Comparison of ENCODE assay signal across 11 cellular contexts in genomic region chr12:125983784-125984510, GRCh38.
DNase-seq lines count a peak whose midpoint lies in the region; ATAC-seq, FAIRE-seq and TF ChIP-seq lines count a peak whose summit lies in the region.
"Had no signal": no experiment of that assay in that cellular context is flagged by ENCODE, and none has a peak within 500 bp of the region (broad histone marks: within the 10 kb centered on the region; RNA-seq: fewer than 3 reads in every experiment).

No MANE protein-coding gene starts in this region.

- H3K9me3 Mint-ChIP-seq in T-helper 2 cell treated with Interferon-gamma antibody and Interleukin-4, amounts not matched to agents 5 μg/mL and 100 μg/mL, for 36 hours: no peaks in the 10 kb centered on the region

- H3K4me3 ChIP-seq in mucosa of rectum (ENCODE audit: low read length in 2 of 2) (peak overlapping the region; percentile 54 to 69), upper lobe of left lung (peak overlapping the region in 3 of 4 donors; percentile 33 to 41 (median 35))

- H3K27me3 ChIP-seq in mucosa of rectum (ENCODE audit: control insufficient read depth in 2 of 2, insufficient read depth in 2 of 2, low read length in 2 of 2) (no peaks in the 10 kb centered on the region), upper lobe of left lung (peaks cover 0 to 8% (median 2%) of the 10 kb centered on the region in 4 donors)

- no peaks in the 10 kb centered on the region for H3K36me3 Mint-ChIP-seq in T-helper 2 cell treated with Interferon-gamma antibody and Interleukin-4, amounts not matched to agents 5 μg/mL and 100 μg/mL, for 36 hours (ENCODE audit: low read depth)
- H3K36me3 Mint-ChIP-seq: activated naive CD4-positive, alpha-beta T cell treated with anti-CD3 and anti-CD28 coated beads, Interleukin-2, amount 50 U/mL, for 24 hours had no signal

- FAIRE-seq in H54 (lab: Jason Lieb, UNC): no peak
- FAIRE-seq: A204.1 had no signal

- 2 to 7% methylated on average over 4 to 9 of the region's 14 CpGs for WGBS in upper lobe of left lung, 2 donors

- ATAC-seq in upper lobe of left lung (ENCODE audit: low FRiP score in 2 of 2): peak; percentile 7 to 30
- ATAC-seq in GM19463 (IDR thresholded peaks at IDR 0.05; ENCODE audit: unreplicated experiment): no peak

- no peak for TF ChIP-seq EP300 in upper lobe of left lung (IDR thresholded peaks at IDR 0.05)

- TF ChIP-seq CTCF in upper lobe of left lung (IDR thresholded peaks at IDR 0.05): no peak

- no peak overlapping the region for H3K27ac Mint-ChIP-seq in T-helper 2 cell treated with Interferon-gamma antibody and Interleukin-4, amounts not matched to agents 5 μg/mL and 100 μg/mL, for 36 hours
- H3K27ac Mint-ChIP-seq: activated naive CD4-positive, alpha-beta T cell treated with anti-CD3 and anti-CD28 coated beads, Interleukin-2, amount 50 U/mL, for 24 hours; stimulated activated naive CD8-positive, alpha-beta T cell treated with anti-CD3 and anti-CD28 coated beads, Interleukin-15, Interleukin-2, amounts not matched to agents 100 ng/mL and 50 ng/mL, for 24 hours had no signal

- no peak for DNase-seq in T-helper 2 cell treated with Interferon-gamma antibody and Interleukin-4, amounts not matched to agents 5 μg/mL and 100 μg/mL, for 36 hours (ENCODE audit: low spot score)
- DNase-seq in T-helper 2 cell: no peak
- DNase-seq in epithelial cell of prostate (ENCODE audit: low read depth, low spot score): no peak
- DNase-seq in upper lobe of left lung: peak in 1 of 2 donors; percentile 33
- DNase-seq in NCI-H69 (lab: John Stamatoyannopoulos, UW): no peak
- no peak for DNase-seq in H54 (ENCODE audit: insufficient read length, low spot score)

- H3K36me3 ChIP-seq in mucosa of rectum (ENCODE audit: control insufficient read depth in 2 of 2, insufficient read depth in 2 of 2, low read length in 2 of 2) (no peaks in the 10 kb centered on the region), upper lobe of left lung (no peaks in the 10 kb centered on the region)

- no peak for TF ChIP-seq POLR2A in upper lobe of left lung (IDR thresholded peaks at IDR 0.05)
- TF ChIP-seq POLR2A in H54 (IDR thresholded peaks at IDR 0.05; ENCODE audit: low read depth, low read length): no peak

- H3K4me1 ChIP-seq in mucosa of rectum (ENCODE audit: control insufficient read depth in 2 of 2, insufficient read depth in 2 of 2, low read length in 2 of 2) (no peaks in the 10 kb centered on the region), upper lobe of left lung (peaks cover 0 to 11% (median 5%) of the 10 kb centered on the region in 4 donors)

- no peaks in the 10 kb centered on the region for H3K9me3 ChIP-seq in mucosa of rectum (ENCODE audit: control insufficient read depth in 2 of 2, low read length in 2 of 2)
- H3K9me3 ChIP-seq in upper lobe of left lung: no peaks in the 10 kb centered on the region

- H3K4me1 Mint-ChIP-seq in T-helper 2 cell treated with Interferon-gamma antibody and Interleukin-4, amounts not matched to agents 5 μg/mL and 100 μg/mL, for 36 hours (ENCODE audit: low read depth): no peaks in the 10 kb centered on the region
- H3K4me1 Mint-ChIP-seq: activated naive CD4-positive, alpha-beta T cell treated with anti-CD3 and anti-CD28 coated beads, Interleukin-2, amount 50 U/mL, for 24 hours had no signal

- H3K9ac ChIP-seq in mucosa of rectum (ENCODE audit: low read depth in 1 of 2, low read length in 2 of 2): peak overlapping the region in 1 of 2 donors; percentile 60

- peaks cover 2% of the 10 kb centered on the region for H3K27me3 Mint-ChIP-seq in T-helper 2 cell treated with Interferon-gamma antibody and Interleukin-4, amounts not matched to agents 5 μg/mL and 100 μg/mL, for 36 hours (ENCODE audit: low read depth)

- peak overlapping the region; percentile 5 for H3K4me3 Mint-ChIP-seq in T-helper 2 cell treated with Interferon-gamma antibody and Interleukin-4, amounts not matched to agents 5 μg/mL and 100 μg/mL, for 36 hours
- H3K4me3 Mint-ChIP-seq: activated naive CD4-positive, alpha-beta T cell treated with anti-CD3 and anti-CD28 coated beads, Interleukin-2, amount 50 U/mL, for 24 hours; stimulated activated naive CD8-positive, alpha-beta T cell treated with anti-CD3 and anti-CD28 coated beads, Interleukin-15, Interleukin-2, amounts not matched to agents 100 ng/mL and 50 ng/mL, for 24 hours had no signal

- H3K27ac ChIP-seq in epithelial cell of prostate (peak overlapping the region; percentile 56), mucosa of rectum (ENCODE audit: low read depth in 2 of 2, low read length in 2 of 2) (peak overlapping the region in 1 of 2 donors; percentile 71), upper lobe of left lung (no peak overlapping the region)
